Comparison of ENCODE assay signal across 1 cellular context in the genomic region with DNA sequence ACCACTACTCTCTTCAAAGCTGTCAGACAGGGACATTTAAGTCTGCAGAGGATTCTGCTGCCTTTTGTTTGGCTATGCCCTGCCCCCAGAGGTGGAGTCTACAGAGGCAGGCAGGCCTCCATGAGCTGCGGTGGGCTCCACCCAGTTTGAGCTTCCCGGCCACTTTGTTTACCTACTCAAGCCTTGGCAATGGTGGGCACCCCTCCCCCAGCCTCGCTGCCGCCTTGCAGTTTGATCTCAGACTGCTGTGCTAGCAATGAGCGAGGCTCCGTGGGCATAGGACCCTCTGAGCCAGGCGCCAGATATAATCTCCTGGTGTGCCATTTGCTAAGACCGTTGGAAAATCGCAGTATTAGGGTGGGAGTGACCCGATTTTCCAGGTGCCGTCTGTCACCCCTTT.
DNase-seq lines count a peak whose midpoint lies in the region; TF ChIP-seq lines count a peak whose summit lies in the region.
"Not testable (repeated sequence)": the region's sequence is repeated elsewhere in the genome, so short reads cannot be mapped to it uniquely, and the experiment has no call there.

No MANE protein-coding gene starts in this region.

- H3K27ac ChIP-seq in spleen = not testable (repeated sequence)

- H3K4me3 ChIP-seq in spleen = not testable (repeated sequence)

- intact Hi-C loops in spleen (cut with DNase I; ENCODE audit: low total_unique reads) = not testable (repeated sequence)

- not testable (repeated sequence) for TF ChIP-seq CTCF in spleen (IDR thresholded peaks at IDR 0.05 in 8 of 11, conservative IDR thresholded peaks at IDR 0.05 in 3 of 11)

- not testable (repeated sequence) for H3K27me3 ChIP-seq in spleen (replicated peaks in 1 of 7)

- WGBS in spleen, 5 donors = 96 to 99% (median 98%) methylated on average over 10 to 11 of the region's 11 CpGs

- not testable (repeated sequence) for TF ChIP-seq POLR2A in spleen (IDR thresholded peaks at IDR 0.05)

- peaks cover 0 to 29% (median 20%) of the 10 kb centered on the region in 8 donors for H3K9me3 ChIP-seq in spleen

- not testable (repeated sequence) for H3K4me1 ChIP-seq in spleen

- H3K36me3 ChIP-seq in spleen = peaks cover 0 to 54% (median 20%) of the 10 kb centered on the region in 6 donors

- peak; percentile 20 for DNase-seq in spleen
